Comparison of ENCODE assay signal across 14 cellular contexts in the genomic region with DNA sequence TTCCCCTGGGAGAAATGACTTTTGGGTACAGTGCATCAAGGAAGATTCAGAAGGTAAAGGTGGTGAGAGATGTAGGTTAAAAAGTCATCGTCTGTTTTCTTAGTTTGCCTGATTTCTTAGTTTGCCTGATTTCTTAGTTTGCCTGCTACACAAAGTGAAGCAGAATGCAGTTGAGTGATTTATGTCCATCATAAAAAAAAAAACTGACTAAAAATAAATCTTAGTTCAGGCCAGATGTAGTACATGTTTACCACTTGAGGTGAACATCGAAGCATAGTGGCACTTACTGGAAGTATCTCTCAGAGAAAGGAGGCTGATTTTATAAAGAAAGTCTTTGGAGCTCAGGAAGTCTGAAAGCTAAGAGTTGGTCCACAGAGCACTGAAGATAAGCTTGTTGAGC.
A peak's percentile ranks its signal among the peaks of the same experiment; 100 is the strongest.
DNase-seq lines count a peak whose midpoint lies in the region; ATAC-seq and TF ChIP-seq lines count a peak whose summit lies in the region.
"Had no signal": no experiment of that assay in that cellular context is flagged by ENCODE, and none has a peak within 500 bp of the region (broad histone marks: within the 10 kb centered on the region; RNA-seq: fewer than 3 reads in every experiment).

No MANE protein-coding gene starts in this region.

- H3K4me1 ChIP-seq in BLaER1 (peaks cover 65% of the 10 kb centered on the region), PC-9 (replicated peaks; ENCODE audit: insufficient read depth) (peaks cover 24% of the 10 kb centered on the region)
- H3K4me1 ChIP-seq in CD8-positive, alpha-beta T cell (ENCODE audit: insufficient read depth, low read length): no peaks in the 10 kb centered on the region
- H3K4me1 ChIP-seq: SJCRH30 had no signal

- H3K27ac Mint-ChIP-seq in CD8-positive, alpha-beta T cell: peak overlapping the region; percentile 38
- H3K27ac Mint-ChIP-seq in naive thymus-derived CD8-positive, alpha-beta T cell: peak overlapping the region in 6 of 10 donors; percentile 10 to 64 (median 34)

- H3K27ac ChIP-seq in BLaER1 (no peak overlapping the region), PC-9 (0 out of 2 replicates have a peak overlapping the region, but pooled peaks have one; percentile 2)
- H3K27ac ChIP-seq in CD8-positive, alpha-beta T cell (ENCODE audit: low read depth, low read length): no peak overlapping the region
- H3K27ac ChIP-seq: C4-2B, SJCRH30 had no signal

- no peaks in the 10 kb centered on the region for H3K27me3 Mint-ChIP-seq in CD8-positive, alpha-beta T cell (ENCODE audit: low read depth)
- no peaks in the 10 kb centered on the region for H3K27me3 Mint-ChIP-seq in naive thymus-derived CD8-positive, alpha-beta T cell

- no TSS peak for BruUV-seq in PC-9 (replicated peaks; lab: Mats Ljungman, UMichigan)

- no peak overlapping the region for H3K9ac ChIP-seq in BLaER1

- H3K4me3 Mint-ChIP-seq in CD8-positive, alpha-beta T cell: no peak overlapping the region
- no peak overlapping the region for H3K4me3 Mint-ChIP-seq in naive thymus-derived CD8-positive, alpha-beta T cell

- TF ChIP-seq CTCF in CD8-positive, alpha-beta T cell (IDR thresholded peaks at IDR 0.05): no peak
- TF ChIP-seq CTCF in PC-9 (conservative IDR thresholded peaks at IDR 0.05): no peak

- no peak for DNase-seq in CD8-positive, alpha-beta T cell
- DNase-seq in PC-9: no peak
- DNase-seq in naive thymus-derived CD8-positive, alpha-beta T cell: no peak
- DNase-seq in HuH-7 (ENCODE audit: low spot score): no peak
- DNase-seq in NCI-H2171 treated with DMSO at 0.1 percent for 48 hours (lab: John Stamatoyannopoulos, UW): no peak
- DNase-seq: Kasumi-1, NCI-H1105 treated with DMSO at 0.1 percent for 48 hours, NCI-H69, SJCRH30, T-helper 2 cell had no signal

- H3K27me3 ChIP-seq in BLaER1: no peaks in the 10 kb centered on the region
- H3K27me3 ChIP-seq in CD8-positive, alpha-beta T cell (ENCODE audit: insufficient read depth, low read length): no peaks in the 10 kb centered on the region
- no peaks in the 10 kb centered on the region for H3K27me3 ChIP-seq in PC-9 (ENCODE audit: insufficient read depth, low read depth)
- H3K27me3 ChIP-seq: SJCRH30 had no signal

- H3K4me3 ChIP-seq in BLaER1 (no peak overlapping the region), PC-9 (no peak overlapping the region)
- no peak overlapping the region for H3K4me3 ChIP-seq in CD8-positive, alpha-beta T cell (ENCODE audit: low read depth, low read length)
- H3K4me3 ChIP-seq: SJCRH30 had no signal

- H4K20me1 ChIP-seq in BLaER1 (peaks cover 73% of the 10 kb centered on the region), PC-9 (ENCODE audit: insufficient read depth) (no peaks in the 10 kb centered on the region)

- H3F3A ChIP-seq in PC-9 (ENCODE audit: insufficient read depth, low read depth): peaks cover 46% of the 10 kb centered on the region

- POLR2A ChIA-PET in CD8-positive, alpha-beta T cell (lab: Charles Lee): no interaction called here
- POLR2A ChIA-PET in PC-9 (lab: Charles Lee; ENCODE audit: unreplicated experiment): no interaction called here
- POLR2A ChIA-PET in naive thymus-derived CD8-positive, alpha-beta T cell (lab: Charles Lee): no interaction called here

- peaks cover 64% of the 10 kb centered on the region for H3K4me1 Mint-ChIP-seq in CD8-positive, alpha-beta T cell (ENCODE audit: low read depth)
- H3K4me1 Mint-ChIP-seq in naive thymus-derived CD8-positive, alpha-beta T cell: peaks cover 21 to 74% (median 64%) of the 10 kb centered on the region in 4 donors

- H3K4me2 ChIP-seq in BLaER1 (peak overlapping the region; percentile 36), PC-9 (no peak overlapping the region)

- H3K9me3 Mint-ChIP-seq in CD8-positive, alpha-beta T cell: no peaks in the 10 kb centered on the region
- no peaks in the 10 kb centered on the region for H3K9me3 Mint-ChIP-seq in naive thymus-derived CD8-positive, alpha-beta T cell

- peaks cover 50% of the 10 kb centered on the region for H3K36me3 Mint-ChIP-seq in CD8-positive, alpha-beta T cell
- peaks cover 0 to 33% (median 13%) of the 10 kb centered on the region in 3 donors for H3K36me3 Mint-ChIP-seq in naive thymus-derived CD8-positive, alpha-beta T cell

- H3K36me3 ChIP-seq in BLaER1 (peaks cover 47% of the 10 kb centered on the region), PC-9 (ENCODE audit: low read depth) (peaks cover 53% of the 10 kb centered on the region)
- no peaks in the 10 kb centered on the region for H3K36me3 ChIP-seq in CD8-positive, alpha-beta T cell (ENCODE audit: insufficient read depth, low read length)
- H3K36me3 ChIP-seq: SJCRH30 had no signal

- intact Hi-C loops in CD8-positive, alpha-beta T cell (cut with DNase I, micrococcal nuclease): loop anchor here in 1 of 2 experiments (5.0 kb wide), 1 partner anchor 58 kb away; no protein-coding TSS in a partner anchor
- intact Hi-C loops in PC-9 (cut with micrococcal nuclease; ENCODE audit: unreplicated experiment): no loop called here

- H3K9me2 ChIP-seq in PC-9 (ENCODE audit: insufficient read depth): no peaks in the 10 kb centered on the region

- no peak overlapping the region for H2AFZ ChIP-seq in PC-9

- ATAC-seq in CD8-positive, alpha-beta T cell: no peak
- ATAC-seq in naive thymus-derived CD8-positive, alpha-beta T cell: no peak
- ATAC-seq in GM18519 (IDR thresholded peaks at IDR 0.05; ENCODE audit: low FRiP score, unreplicated experiment) (no peak), HG03378 (IDR thresholded peaks at IDR 0.05; ENCODE audit: unreplicated experiment) (no peak)

- H3K79me2 ChIP-seq in PC-9 (ENCODE audit: low read depth): peaks cover 83% of the 10 kb centered on the region

- no peaks in the 10 kb centered on the region for H3K9me3 ChIP-seq in BLaER1
- no peaks in the 10 kb centered on the region for H3K9me3 ChIP-seq in CD8-positive, alpha-beta T cell (ENCODE audit: low read length)
- no peaks in the 10 kb centered on the region for H3K9me3 ChIP-seq in PC-9 (ENCODE audit: insufficient read depth, low read depth)
- H3K9me3 ChIP-seq: SJCRH30 had no signal

- CTCF ChIA-PET in CD8-positive, alpha-beta T cell (lab: Charles Lee): no interaction called here
- CTCF ChIA-PET in PC-9 (lab: Charles Lee): no interaction called here
